Comparison of ENCODE assay signal across 13 cellular contexts in the genomic region with DNA sequence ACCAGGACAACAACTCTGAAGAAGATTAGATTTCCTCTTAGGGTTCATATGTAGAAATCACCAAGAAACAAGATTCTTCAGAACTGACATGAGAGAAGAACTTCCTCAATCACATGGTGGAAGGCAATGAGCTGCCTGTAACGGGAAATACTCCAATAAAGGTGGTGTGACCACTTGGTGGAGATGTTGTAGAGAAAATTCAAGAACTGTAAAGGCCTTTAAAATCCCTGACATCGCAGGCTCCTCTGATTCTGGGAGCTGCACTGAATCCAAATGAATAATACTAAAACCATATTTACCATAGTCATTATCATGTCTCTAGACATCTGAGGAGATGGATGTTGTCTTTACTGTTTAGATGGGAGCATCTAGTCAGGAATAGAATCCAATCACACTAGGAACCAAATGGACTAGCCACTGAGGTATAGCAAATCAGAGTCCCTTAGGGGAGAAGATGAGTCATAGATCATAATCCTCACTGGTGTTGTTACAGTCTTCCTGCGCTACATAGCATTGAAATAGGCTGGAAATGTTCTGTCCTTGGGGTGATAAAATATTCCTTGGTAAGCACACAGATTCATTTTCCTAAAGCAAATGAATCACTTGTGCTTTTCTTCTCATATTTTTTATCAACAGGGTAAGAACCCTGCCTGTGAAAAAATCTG.
DNase-seq lines count a peak whose midpoint lies in the region; ATAC-seq, FAIRE-seq and TF ChIP-seq lines count a peak whose summit lies in the region.
"Had no signal": no experiment of that assay in that cellular context is flagged by ENCODE, and none has a peak within 500 bp of the region (broad histone marks: within the 10 kb centered on the region; RNA-seq: fewer than 3 reads in every experiment).

No MANE protein-coding gene starts in this region.

- H3K4me1 ChIP-seq in IMR-90 (ENCODE audit: control insufficient read depth, insufficient read depth, low read length) (no peaks in the 10 kb centered on the region), endothelial cell of umbilical vein (ENCODE audit: control insufficient read depth, extremely low read depth, insufficient read depth, low read length) (no peaks in the 10 kb centered on the region)
- H3K4me1 ChIP-seq: psoas muscle had no signal

- no peak overlapping the region for H2BK20ac ChIP-seq in IMR-90 (ENCODE audit: low read depth, low read length)

- intact Hi-C loops in IMR-90 (cut with micrococcal nuclease) = loop anchor here (1.0 kb wide), 1 partner anchor 393 kb away; no protein-coding TSS in a partner anchor
- intact Hi-C loops in endothelial cell of umbilical vein (cut with micrococcal nuclease) = no loop called here

- no peak overlapping the region for H2AK5ac ChIP-seq in IMR-90 (ENCODE audit: low read depth, low read length)

- POLR2A ChIA-PET in IMR-90 (lab: Charles Lee; ENCODE audit: unreplicated experiment) (no interaction called here), endothelial cell of umbilical vein (lab: Charles Lee) (no interaction called here), HEK293T (lab: Yijun Ruan, JAX) (no interaction called here)

- FAIRE-seq in endothelial cell of umbilical vein (lab: Jason Lieb, UNC) = no peak

- H3K4me3 ChIP-seq in IMR-90 (ENCODE audit: insufficient read depth, low read depth, low read length) (no peak overlapping the region), endothelial cell of umbilical vein (replicated peaks in 1 of 3; ENCODE audit: insufficient read depth in 1 of 3, low read depth in 1 of 3, low read length in 3 of 3) (no peak overlapping the region)
- H3K4me3 ChIP-seq: lung, psoas muscle had no signal

- no peak overlapping the region for H4K91ac ChIP-seq in IMR-90 (ENCODE audit: insufficient read depth, low read depth, low read length)

- peak; percentile 29; the same call in 1 of the 2 replicates for TF ChIP-seq RAD21 in IMR-90 (IDR thresholded peaks at IDR 0.05; ENCODE audit: low read length)

- dilution Hi-C loops in IMR-90 (cut with HindIII; ENCODE audit: low sequenced_read_pairs, unreplicated experiment) (no loop called here), endothelial cell of umbilical vein (cut with MboI; ENCODE audit: extremely low pct_ligation_motif_present, low sequenced_read_pairs) (no loop called here)

- no peaks in the 10 kb centered on the region for H3K9me3 ChIP-seq in IMR-90 (ENCODE audit: control insufficient read depth, insufficient read depth, low read length)
- peaks cover 3% of the 10 kb centered on the region for H3K9me3 ChIP-seq in endothelial cell of umbilical vein (replicated peaks; ENCODE audit: control insufficient read depth, insufficient read depth, low read length)
- H3K9me3 ChIP-seq: psoas muscle had no signal

- H3K23ac ChIP-seq in IMR-90 (ENCODE audit: low read depth, low read length) = no peak overlapping the region

- no peaks in the 10 kb centered on the region for H3K79me2 ChIP-seq in endothelial cell of umbilical vein (ENCODE audit: control insufficient read depth, insufficient read depth, low read length)

- no peak overlapping the region for H3K14ac ChIP-seq in IMR-90 (replicated peaks; ENCODE audit: low read depth, low read length)

- no peak overlapping the region for H2AK9ac ChIP-seq in IMR-90 (replicated peaks; ENCODE audit: low read depth, low read length, poor library complexity)

- H3K27ac ChIP-seq in IMR-90 (ENCODE audit: insufficient read depth, low read length) = no peak overlapping the region
- no peak overlapping the region for H3K27ac ChIP-seq in endothelial cell of umbilical vein (ENCODE audit: insufficient read depth, low read depth, low read length)
- H3K27ac ChIP-seq: psoas muscle had no signal

- in situ Hi-C loops in IMR-90 (cut with MboI; ENCODE audit: low sequenced_read_pairs) = no loop called here

- H3K9me1 ChIP-seq in IMR-90 (ENCODE audit: insufficient read depth, low read length) (no peaks in the 10 kb centered on the region), endothelial cell of umbilical vein (replicated peaks; ENCODE audit: control insufficient read depth, extremely low read depth, insufficient read depth, low read length) (no peaks in the 10 kb centered on the region)

- H2AFZ ChIP-seq in IMR-90 (replicated peaks; ENCODE audit: low read length, poor library complexity) = no peak overlapping the region
- no peak overlapping the region for H2AFZ ChIP-seq in endothelial cell of umbilical vein (ENCODE audit: low read depth, low read length)

- H3K18ac ChIP-seq in IMR-90 (ENCODE audit: low read depth, low read length) = no peak overlapping the region

- no peak for ATAC-seq in IMR-90 (ENCODE audit: low read depth)
- no peak for ATAC-seq in GM21737 (IDR thresholded peaks at IDR 0.05; ENCODE audit: unreplicated experiment)
- no peak for ATAC-seq in GM18498 (IDR thresholded peaks at IDR 0.05; ENCODE audit: unreplicated experiment)

- H4K8ac ChIP-seq in IMR-90 (ENCODE audit: low read depth in 2 of 2, low read length in 2 of 2) = no peak overlapping the region

- no peak overlapping the region for H2BK120ac ChIP-seq in IMR-90 (ENCODE audit: low read depth, low read length)

- no peaks in the 10 kb centered on the region for H3K79me1 ChIP-seq in IMR-90 (ENCODE audit: low read depth in 1 of 2, low read length in 2 of 2)

- H4K20me1 ChIP-seq in IMR-90 (ENCODE audit: insufficient read depth, low read length) = no peaks in the 10 kb centered on the region
- H4K20me1 ChIP-seq in endothelial cell of umbilical vein (replicated peaks; ENCODE audit: control insufficient read depth, extremely low read depth, insufficient read depth, low read length) = no peaks in the 10 kb centered on the region

- WGBS in IMR-90 (ENCODE audit: extremely low coverage in 2 of 2, insufficient read length in 1 of 2), 2 experiments = no CpG with 5 or more reads among the region's 3 CpGs

- TF ChIP-seq POLR2A in IMR-90 (IDR thresholded peaks at IDR 0.05; ENCODE audit: low read depth, low read length) (no peak), endothelial cell of umbilical vein (IDR thresholded peaks at IDR 0.05; ENCODE audit: low read depth, low read length) (no peak)

- DNase-seq in IMR-90 (peak; percentile 3), NCI-H69 (lab: John Stamatoyannopoulos, UW) (peak; percentile 26), endothelial cell of umbilical vein (ENCODE audit: low read depth, low spot score) (no peak), myocyte (ENCODE audit: low read depth) (peak; percentile 5), HEK293T (ENCODE audit: extremely low spot score) (no peak), NCI-H187 treated with DMSO at 0.1 percent for 48 hours (lab: John Stamatoyannopoulos, UW) (no peak)
- DNase-seq: activated CD8-positive, alpha-beta memory T cell treated with anti-CD3 and anti-CD28 coated beads, Interleukin-2, amount 50 U/mL, for 48 hours; COR-L47; NCI-H446 treated with DMSO at 0.1 percent for 48 hours; psoas muscle had no signal

- H4K5ac ChIP-seq in IMR-90 (ENCODE audit: low read depth, low read length) = no peak overlapping the region

- no peaks in the 10 kb centered on the region for H3K36me3 ChIP-seq in IMR-90 (ENCODE audit: control insufficient read depth, insufficient read depth, low read length)
- no peaks in the 10 kb centered on the region for H3K36me3 ChIP-seq in endothelial cell of umbilical vein (ENCODE audit: control insufficient read depth in 2 of 2, extremely low read depth in 1 of 2, insufficient read depth in 2 of 2, low read length in 2 of 2)

- H3K4ac ChIP-seq in IMR-90 (ENCODE audit: low read depth, low read length) = no peak overlapping the region

- BruUV-seq in IMR-90 (replicated peaks; lab: Mats Ljungman, UMichigan) = no TSS peak
- no TSS peak for BruUV-seq in endothelial cell of umbilical vein (replicated peaks; lab: Mats Ljungman, UMichigan)

- TF ChIP-seq CTCF in IMR-90 (conservative IDR thresholded peaks at IDR 0.05; ENCODE audit: low read depth, low read length) = 0 out of 2 replicates have a peak, but pooled peaks have one; percentile 9
- TF ChIP-seq CTCF in endothelial cell of umbilical vein (IDR thresholded peaks at IDR 0.05; ENCODE audit: extremely low read depth in 1 of 2, insufficient read depth in 1 of 2, low read depth in 1 of 2, low read length in 2 of 2) = no peak

- no peak overlapping the region for H2BK5ac ChIP-seq in IMR-90 (ENCODE audit: low read depth, low read length, poor library complexity, severe bottlenecking)

- no peak overlapping the region for H3K4me2 ChIP-seq in IMR-90 (ENCODE audit: low read depth, low read length)
- H3K4me2 ChIP-seq in endothelial cell of umbilical vein (ENCODE audit: insufficient read depth, low read length) = no peak overlapping the region

- CTCF ChIA-PET in IMR-90 (lab: Yijun Ruan, JAX) = no interaction called here
- CTCF ChIA-PET in endothelial cell of umbilical vein (lab: Charles Lee) = no interaction called here
- CTCF ChIA-PET in HEK293T (lab: Yijun Ruan, JAX) = no interaction called here

- H3K27me3 ChIP-seq in IMR-90 (ENCODE audit: control insufficient read depth, insufficient read depth, low read length) (no peaks in the 10 kb centered on the region), endothelial cell of umbilical vein (ENCODE audit: control insufficient read depth in 2 of 2, insufficient read depth in 2 of 2, low read length in 2 of 2) (no peaks in the 10 kb centered on the region)

- H3K9ac ChIP-seq in IMR-90 (ENCODE audit: low read depth, low read length) (no peak overlapping the region), endothelial cell of umbilical vein (replicated peaks; ENCODE audit: extremely low read depth, insufficient read depth, low read length) (no peak overlapping the region)

- no peak overlapping the region for H2BK15ac ChIP-seq in IMR-90 (ENCODE audit: low read depth, low read length)

- H3K56ac ChIP-seq in IMR-90 (ENCODE audit: extremely low read depth, insufficient read depth, low read length) = no peak overlapping the region

TF ChIP-seq in IMR-90, 13 proteins besides CTCF, POLR2A, EP300 and RAD21:
- no peak for TF ChIP-seq CHD1 (IDR thresholded peaks at IDR 0.05; ENCODE audit: low read depth, low read length)

TF ChIP-seq in endothelial cell of umbilical vein, 7 proteins besides CTCF, POLR2A, EP300 and RAD21:
- TF ChIP-seq POLR2AphosphoS5 (IDR thresholded peaks at IDR 0.05; ENCODE audit: insufficient read depth, low read depth, low read length) (no peak), JUN (IDR thresholded peaks at IDR 0.05; ENCODE audit: borderline replicate concordance, insufficient read depth, insufficient read length, low read depth) (peak; percentile 5)

TF ChIP-seq in HEK293T, 16 proteins besides CTCF, POLR2A, EP300 and RAD21 (continues in another document):
- TF ChIP-seq BHLHE40 (IDR thresholded peaks at IDR 0.05; ENCODE audit: borderline replicate concordance) (no peak), NFRKB (IDR thresholded peaks at IDR 0.05) (no peak), CTBP1 (IDR thresholded peaks at IDR 0.05; ENCODE audit: borderline replicate concordance) (no peak), TARDBP (IDR thresholded peaks at IDR 0.05) (no peak), LEF1 (IDR thresholded peaks at IDR 0.05; ENCODE audit: borderline replicate concordance) (no peak), L3MBTL2 (conservative IDR thresholded peaks at IDR 0.05) (no peak), FOXK2 (IDR thresholded peaks at IDR 0.05) (no peak)

Comparison
In these comparisons a context has a peak if more than half of its experiments do, and no peak if none do; other contexts are left out.
1. DNase-seq: peak in IMR-90 (single experiment), NCI-H69 (single experiment) and myocyte (single experiment); none in endothelial cell of umbilical vein (single experiment), HEK293T (single experiment) and NCI-H187 treated with DMSO at 0.1 percent for 48 hours (single experiment).